ENCODE assay signal across 1 cellular context in genomic region chr14:76812422-76813383, GRCh38.
TF ChIP-seq lines count a peak whose summit lies in the region.

TSS of gene ANGEL1 (minus strand) at chr14:76812882. CDS start at chr14:76812827, 55 bp downstream.

TF ChIP-seq in WTC11, 78 proteins besides CTCF, POLR2A, EP300 and RAD21 (continued from another document):
- TF ChIP-seq ZNF281 (CRISPR knock-in tag; IDR thresholded peaks at IDR 0.05) (no peak), PRRX2 (CRISPR knock-in tag; IDR thresholded peaks at IDR 0.05) (no peak), JAZF1 (CRISPR knock-in tag; IDR thresholded peaks at IDR 0.05) (no peak), E2F5 (CRISPR knock-in tag; IDR thresholded peaks at IDR 0.05) (peak; percentile 80; the same call in 1 of the 2 replicates), HMGXB4 (CRISPR knock-in tag; IDR thresholded peaks at IDR 0.05) (peak; percentile 81; the same call in 1 of the 2 replicates), IRF1 (CRISPR knock-in tag; IDR thresholded peaks at IDR 0.05) (no peak), CREB1 (CRISPR knock-in tag; IDR thresholded peaks at IDR 0.05) (no peak), SP1 (CRISPR knock-in tag; conservative IDR thresholded peaks at IDR 0.05) (peak; percentile 100), ZSCAN18 (CRISPR knock-in tag; IDR thresholded peaks at IDR 0.05) (no peak), USF2 (CRISPR knock-in tag; IDR thresholded peaks at IDR 0.05) (peak; percentile 97), EMX1 (CRISPR knock-in tag; IDR thresholded peaks at IDR 0.05) (no peak), CREM (CRISPR knock-in tag; IDR thresholded peaks at IDR 0.05) (0 out of 2 replicates have a peak, but pooled peaks have one; percentile 37), ZNF232 (CRISPR knock-in tag; IDR thresholded peaks at IDR 0.05) (peak; percentile 87), ZNF396 (CRISPR knock-in tag; IDR thresholded peaks at IDR 0.05; ENCODE audit: borderline replicate concordance) (no peak), ZNF219 (CRISPR knock-in tag; IDR thresholded peaks at IDR 0.05; ENCODE audit: borderline replicate concordance) (0 out of 2 replicates have a peak, but pooled peaks have one; percentile 39), SOX15 (CRISPR knock-in tag; IDR thresholded peaks at IDR 0.05) (no peak), ESRRA (CRISPR knock-in tag; IDR thresholded peaks at IDR 0.05; ENCODE audit: borderline replicate concordance) (no peak), MLX (CRISPR knock-in tag; IDR thresholded peaks at IDR 0.05) (no peak; the same call in 1 of the 2 replicates), NFYB (CRISPR knock-in tag; conservative IDR thresholded peaks at IDR 0.05; ENCODE audit: low read depth) (no peak; the same call in 1 of the 2 replicates), IRF2 (CRISPR knock-in tag; IDR thresholded peaks at IDR 0.05; ENCODE audit: borderline replicate concordance, low read depth) (no peak), ZNF423 (CRISPR knock-in tag; IDR thresholded peaks at IDR 0.05) (no peak), ZNF425 (CRISPR knock-in tag; conservative IDR thresholded peaks at IDR 0.05) (no peak), ATF2 (CRISPR knock-in tag; IDR thresholded peaks at IDR 0.05; ENCODE audit: borderline replicate concordance, low read depth) (no peak), TEAD4 (CRISPR knock-in tag; IDR thresholded peaks at IDR 0.05) (no peak), ERG (CRISPR knock-in tag; IDR thresholded peaks at IDR 0.05) (no peak), ZNF138 (CRISPR knock-in tag; conservative IDR thresholded peaks at IDR 0.05) (0 out of 2 replicates have a peak, but pooled peaks have one; percentile 37), NFATC4 (CRISPR knock-in tag; IDR thresholded peaks at IDR 0.05) (no peak), ZNF532 (CRISPR knock-in tag; IDR thresholded peaks at IDR 0.05; ENCODE audit: borderline replicate concordance) (no peak), SMAD4 (CRISPR knock-in tag; IDR thresholded peaks at IDR 0.05) (no peak)
